ENCODE assay signal across 8 cellular contexts in the genomic region with DNA sequence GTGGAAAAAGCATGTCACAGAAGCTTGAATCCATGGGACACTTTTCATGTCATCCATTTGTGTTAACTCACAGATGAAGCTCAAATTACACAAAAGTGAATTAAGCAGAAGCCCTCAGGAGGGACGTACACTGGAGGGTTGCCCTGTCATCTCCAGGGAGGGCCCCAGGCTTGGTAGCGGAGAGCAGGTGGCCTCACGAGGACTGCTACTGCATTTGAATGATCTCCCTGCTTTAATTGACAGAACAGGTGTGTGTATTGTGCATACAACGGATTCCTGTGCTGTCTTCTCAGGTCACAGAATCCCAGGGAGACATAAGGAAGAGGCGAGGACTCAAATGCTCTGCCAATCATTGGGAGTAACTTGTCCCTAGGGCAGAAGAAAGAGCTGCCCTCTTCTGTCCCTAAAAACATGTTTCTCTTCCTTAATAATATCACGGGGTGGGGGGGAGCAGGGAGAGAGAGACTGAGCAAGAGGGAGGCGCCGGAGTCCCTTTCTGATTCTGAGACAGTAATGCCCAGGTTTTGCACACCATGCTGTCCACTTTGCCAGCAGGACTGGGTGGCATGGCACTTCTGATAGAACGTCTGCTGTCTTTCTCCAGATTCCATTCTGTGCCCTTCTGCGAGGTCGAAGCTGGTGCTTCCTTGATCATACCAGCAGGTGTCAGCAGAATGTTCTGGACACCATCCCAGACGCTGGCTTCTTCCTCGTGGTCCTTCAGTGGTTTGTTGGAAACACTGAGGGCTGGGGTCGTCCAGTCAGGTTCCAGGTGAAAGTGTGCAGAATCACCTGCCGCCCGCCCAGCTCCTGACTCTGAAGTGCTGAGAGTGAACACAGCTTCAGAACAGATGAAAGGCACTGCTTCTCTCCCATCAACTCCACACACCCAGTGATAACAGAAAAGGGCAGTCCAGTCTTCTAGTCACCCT. TPM values are rescaled to one million over a fixed set of nuclear protein-coding genes. Genes with fewer than 3 reads are reported as not detected.
A peak's percentile ranks its signal among the peaks of the same experiment; 100 is the strongest.
DNase-seq lines count a peak whose midpoint lies in the region; ATAC-seq and TF ChIP-seq lines count a peak whose summit lies in the region.

No MANE protein-coding gene starts in this region.

- peaks cover under 1% of the 10 kb centered on the region for H3K4me1 ChIP-seq in foreskin keratinocyte

- H3K27ac ChIP-seq in foreskin keratinocyte: no peak overlapping the region

- DNase-seq in ELR (ENCODE audit: low read depth) (peak; percentile 61), NOMO-1 treated with dmso at 0.1 percent for 144 hours (lab: John Stamatoyannopoulos, UW; ENCODE audit: unreplicated experiment) (peak; percentile 3), foreskin keratinocyte (peak in 1 of 2 donors; percentile 23), occipital lobe (lab: John Stamatoyannopoulos, UW) (peak; percentile 22), KG1 (lab: John Stamatoyannopoulos, UW) (no peak)
- DNase-seq in activated T-helper 9 cell treated with anti-CD3 and anti-CD28 coated beads, Interleukin-2, amount 50 U/mL, for 16 hours (ENCODE audit: low read depth): peak; percentile 18

- peak; percentile 71 for TF ChIP-seq CTCF in foreskin keratinocyte (conservative IDR thresholded peaks at IDR 0.05)

- H3K27me3 ChIP-seq in foreskin keratinocyte: peaks cover 18% of the 10 kb centered on the region

- ATAC-seq in HG02938 (IDR thresholded peaks at IDR 0.05; ENCODE audit: unreplicated experiment) (peak; percentile 61), foreskin keratinocyte (peak; percentile 78), HG02588 (IDR thresholded peaks at IDR 0.05; ENCODE audit: unreplicated experiment) (no peak)

RNA-seq across cellular contexts. Expression of gene RASGEF1A, which starts 26.1 kb away (rescaled TPM):
- total RNA-seq in foreskin keratinocyte (8.2 and 10.1 TPM in 2 replicates), occipital lobe (9.7 TPM)
- 4.7 and 5.8 TPM in 2 replicates for polyA plus RNA-seq in foreskin keratinocyte
